In the genomic region with DNA sequence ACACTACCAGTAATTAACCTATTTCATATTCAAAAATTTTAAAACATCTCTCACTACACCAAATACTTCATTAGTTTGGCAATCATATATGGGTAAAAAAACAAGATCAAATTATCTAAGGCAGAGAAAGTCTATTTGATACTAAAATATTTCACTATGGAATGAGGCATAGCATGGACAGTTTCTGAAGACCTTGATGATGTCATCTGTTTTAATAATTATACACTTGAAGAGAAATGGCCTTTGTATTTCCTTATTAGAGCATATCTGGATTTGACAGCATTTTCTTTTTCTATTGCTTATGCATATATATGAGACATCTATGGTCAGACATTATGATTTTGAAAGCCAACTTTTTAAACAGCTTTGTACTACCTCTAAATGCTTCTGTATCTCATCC, we compare ENCODE assay signal across 16 cellular contexts.
DNase-seq lines count a peak whose midpoint lies in the region; ATAC-seq, FAIRE-seq and TF ChIP-seq lines count a peak whose summit lies in the region.
"Had no signal": no experiment of that assay in that cellular context is flagged by ENCODE, and none has a peak within 500 bp of the region (broad histone marks: within the 10 kb centered on the region; RNA-seq: fewer than 3 reads in every experiment).

No MANE protein-coding gene starts in this region.

- H3K36me3 ChIP-seq in HEK293 (ENCODE audit: control insufficient read depth in 2 of 2, insufficient read depth in 1 of 2, low read length in 2 of 2) (no peaks in the 10 kb centered on the region; a peak in 1 of 3 replicates), astrocyte (ENCODE audit: insufficient read depth, low read length) (no peaks in the 10 kb centered on the region)
- H3K36me3 ChIP-seq: BE2C had no signal

- no peak for ATAC-seq in effector memory CD8-positive, alpha-beta T cell (replicated peaks)
- ATAC-seq in memory B cell (ENCODE audit: low read depth) (no peak), GM21515 (IDR thresholded peaks at IDR 0.05; ENCODE audit: unreplicated experiment) (no peak), HG03460 (IDR thresholded peaks at IDR 0.05; ENCODE audit: unreplicated experiment) (no peak), HG03520 (IDR thresholded peaks at IDR 0.05; ENCODE audit: unreplicated experiment) (no peak)

- H3K27me3 Mint-ChIP-seq in astrocyte (ENCODE audit: low read depth, unreplicated experiment) (no peaks in the 10 kb centered on the region), memory B cell (no peaks in the 10 kb centered on the region)
- no peaks in the 10 kb centered on the region for H3K27me3 Mint-ChIP-seq in effector memory CD8-positive, alpha-beta T cell
- H3K27me3 Mint-ChIP-seq: CD4-positive, alpha-beta memory T cell had no signal

- CTCF ChIA-PET in HEK293 (lab: Yijun Ruan, JAX): interaction anchor here (0.6 to 1.8 kb wide), 4 partner anchors 231 to 1283 kb away, joined by 3 to 5 read pairs (median 3); no protein-coding TSS in a partner anchor

- H3K79me2 ChIP-seq in astrocyte (ENCODE audit: insufficient read depth, low read length): no peaks in the 10 kb centered on the region

- H3K4me1 Mint-ChIP-seq in astrocyte (ENCODE audit: low read depth, unreplicated experiment) (peaks cover 2% of the 10 kb centered on the region), memory B cell (no peaks in the 10 kb centered on the region)
- no peaks in the 10 kb centered on the region for H3K4me1 Mint-ChIP-seq in effector memory CD8-positive, alpha-beta T cell (ENCODE audit: low read depth in 2 of 2)

- TF ChIP-seq CTCF in HEK293 (tag by site-specific recombination; IDR thresholded peaks at IDR 0.05): no peak
- no peak for TF ChIP-seq CTCF in astrocyte (IDR thresholded peaks at IDR 0.05; ENCODE audit: insufficient read depth, low read depth, low read length)

- H3K9me3 ChIP-seq in HEK293 (ENCODE audit: control insufficient read depth, insufficient read depth, low read depth, low read length): no peaks in the 10 kb centered on the region
- no peaks in the 10 kb centered on the region for H3K9me3 ChIP-seq in astrocyte (ENCODE audit: insufficient read depth, low read depth, low read length)
- H3K9me3 ChIP-seq: BE2C, HAP-1 had no signal

- H3K9ac ChIP-seq in astrocyte (ENCODE audit: low read length): no peak overlapping the region

- POLR2A ChIA-PET in HEK293 (lab: Yijun Ruan, JAX): no interaction called here

- H3K27me3 ChIP-seq in astrocyte (ENCODE audit: insufficient read depth, low read length): no peaks in the 10 kb centered on the region
- H3K27me3 ChIP-seq: BE2C had no signal

- DNase-seq in astrocyte (ENCODE audit: low read depth): no peak
- no peak for DNase-seq in effector memory CD8-positive, alpha-beta T cell
- no peak for DNase-seq in memory B cell (ENCODE audit: low spot score in 2 of 2)
- DNase-seq: BE2C; CD4-positive, alpha-beta memory T cell; DMS153; Kasumi-1 had no signal

- H3K27ac Mint-ChIP-seq in astrocyte (ENCODE audit: unreplicated experiment): peak overlapping the region; percentile 20
- H3K27ac Mint-ChIP-seq in effector memory CD8-positive, alpha-beta T cell: peak overlapping the region; percentile 19 to 60
- peak overlapping the region; percentile 67 for H3K27ac Mint-ChIP-seq in memory B cell

- H3K4me2 ChIP-seq in astrocyte (ENCODE audit: low read length): no peak overlapping the region

- no peak overlapping the region for H3K27ac ChIP-seq in HEK293 (ENCODE audit: extremely low read depth, low read depth, low read length)
- H3K27ac ChIP-seq in astrocyte (ENCODE audit: low read depth, low read length): no peak overlapping the region
- H3K27ac ChIP-seq: C4-2B had no signal

- peaks cover 4% of the 10 kb centered on the region; the same call in 1 of the 2 replicates for H3K4me1 ChIP-seq in HEK293 (ENCODE audit: control insufficient read depth, insufficient read depth, low read length)
- no peaks in the 10 kb centered on the region for H3K4me1 ChIP-seq in astrocyte (ENCODE audit: insufficient read depth, low read length)
- H3K4me1 ChIP-seq: BE2C had no signal

- no peaks in the 10 kb centered on the region for H4K20me1 ChIP-seq in astrocyte (ENCODE audit: insufficient read depth, low read length)

- H3K36me3 Mint-ChIP-seq in astrocyte (ENCODE audit: low read depth, unreplicated experiment) (no peaks in the 10 kb centered on the region), memory B cell (peaks cover 21% of the 10 kb centered on the region)
- peaks cover 10% of the 10 kb centered on the region for H3K36me3 Mint-ChIP-seq in effector memory CD8-positive, alpha-beta T cell (ENCODE audit: insufficient read depth)

- H2AFZ ChIP-seq in astrocyte (ENCODE audit: low read depth, low read length): no peak overlapping the region

- no peak overlapping the region for H3K4me3 Mint-ChIP-seq in astrocyte (ENCODE audit: unreplicated experiment)
- no peak overlapping the region for H3K4me3 Mint-ChIP-seq in effector memory CD8-positive, alpha-beta T cell
- H3K4me3 Mint-ChIP-seq in memory B cell: no peak overlapping the region
- H3K4me3 Mint-ChIP-seq: CD4-positive, alpha-beta memory T cell had no signal

- no peak for FAIRE-seq in astrocyte (lab: Jason Lieb, UNC)
- FAIRE-seq: D721Med, GM18507, H1 had no signal

- H3K9me3 Mint-ChIP-seq in astrocyte (ENCODE audit: unreplicated experiment) (no peaks in the 10 kb centered on the region), memory B cell (no peaks in the 10 kb centered on the region)
- H3K9me3 Mint-ChIP-seq in effector memory CD8-positive, alpha-beta T cell: no peaks in the 10 kb centered on the region
- H3K9me3 Mint-ChIP-seq: CD4-positive, alpha-beta memory T cell had no signal

- no peak overlapping the region for H3K4me3 ChIP-seq in HEK293 (ENCODE audit: low read depth, low read length)
- H3K4me3 ChIP-seq in astrocyte (ENCODE audit: insufficient read depth, low read depth, low read length): no peak overlapping the region
- H3K4me3 ChIP-seq: HAP-1 had no signal

TF ChIP-seq in HEK293, 187 proteins besides CTCF, POLR2A, EP300 and RAD21:
- no peak for TF ChIP-seq ZNF155 (tag by site-specific recombination; IDR thresholded peaks at IDR 0.05)
- TF ChIP-seq, protein P1, sequence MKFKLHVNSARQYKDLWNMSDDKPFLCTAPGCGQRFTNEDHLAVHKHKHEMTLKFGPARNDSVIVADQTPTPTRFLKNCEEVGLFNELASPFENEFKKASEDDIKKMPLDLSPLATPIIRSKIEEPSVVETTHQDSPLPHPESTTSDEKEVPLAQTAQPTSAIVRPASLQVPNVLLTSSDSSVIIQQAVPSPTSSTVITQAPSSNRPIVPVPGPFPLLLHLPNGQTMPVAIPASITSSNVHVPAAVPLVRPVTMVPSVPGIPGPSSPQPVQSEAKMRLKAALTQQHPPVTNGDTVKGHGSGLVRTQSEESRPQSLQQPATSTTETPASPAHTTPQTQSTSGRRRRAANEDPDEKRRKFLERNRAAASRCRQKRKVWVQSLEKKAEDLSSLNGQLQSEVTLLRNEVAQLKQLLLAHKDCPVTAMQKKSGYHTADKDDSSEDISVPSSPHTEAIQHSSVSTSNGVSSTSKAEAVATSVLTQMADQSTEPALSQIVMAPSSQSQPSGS (tag by site-specific recombination; IDR thresholded peaks at IDR 0.05; ENCODE audit: low read depth): peak; percentile 77; the same call in 1 of the 2 replicates
